In the genomic region with DNA sequence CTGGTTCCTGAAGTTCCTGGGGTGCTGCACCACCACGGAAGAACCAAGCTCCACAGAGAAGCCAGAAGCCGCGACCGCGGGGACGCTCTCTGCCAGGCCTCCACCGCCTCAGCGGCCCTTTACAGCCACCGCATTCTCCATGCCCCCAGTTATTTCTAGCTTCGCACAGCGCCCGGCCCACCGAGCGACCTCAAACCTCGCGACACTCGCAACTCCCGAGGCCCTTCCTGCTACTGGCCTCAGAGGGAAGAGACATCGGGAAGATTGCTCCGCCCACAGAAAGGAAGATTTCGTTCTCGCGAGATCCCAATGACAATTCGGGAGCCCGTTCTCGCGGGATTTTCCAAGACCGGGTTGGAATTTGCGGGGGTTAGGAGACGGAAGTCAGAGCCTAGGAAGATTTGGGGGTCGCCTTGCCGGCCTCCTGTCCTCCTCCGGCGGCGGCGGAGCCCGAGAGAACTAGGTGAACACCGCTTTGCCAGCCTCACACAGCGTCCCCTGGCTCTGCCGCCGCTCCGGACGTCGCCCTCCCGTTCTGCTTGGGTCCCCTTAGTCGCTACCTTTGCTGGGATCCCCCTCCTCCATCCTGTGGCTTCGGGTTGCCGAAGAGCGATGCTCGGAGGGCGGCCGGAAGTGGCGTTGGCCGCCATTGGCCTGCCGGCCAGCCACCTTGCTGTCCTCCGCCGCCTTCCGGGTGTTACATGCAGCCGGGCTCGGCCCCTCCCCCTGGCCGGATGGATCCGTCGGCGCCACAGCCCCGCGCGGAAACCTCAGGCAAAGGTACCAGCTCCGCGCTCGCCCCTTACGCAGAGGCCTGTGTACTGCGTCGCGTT, we compare ENCODE assay signal across 8 cellular contexts. TPM values are rescaled to one million over a fixed set of nuclear protein-coding genes. Genes with fewer than 3 reads are reported as not detected.
A peak's percentile ranks its signal among the peaks of the same experiment; 100 is the strongest.
DNase-seq lines count a peak whose midpoint lies in the region; ATAC-seq and TF ChIP-seq lines count a peak whose summit lies in the region.

A gene with protein sequence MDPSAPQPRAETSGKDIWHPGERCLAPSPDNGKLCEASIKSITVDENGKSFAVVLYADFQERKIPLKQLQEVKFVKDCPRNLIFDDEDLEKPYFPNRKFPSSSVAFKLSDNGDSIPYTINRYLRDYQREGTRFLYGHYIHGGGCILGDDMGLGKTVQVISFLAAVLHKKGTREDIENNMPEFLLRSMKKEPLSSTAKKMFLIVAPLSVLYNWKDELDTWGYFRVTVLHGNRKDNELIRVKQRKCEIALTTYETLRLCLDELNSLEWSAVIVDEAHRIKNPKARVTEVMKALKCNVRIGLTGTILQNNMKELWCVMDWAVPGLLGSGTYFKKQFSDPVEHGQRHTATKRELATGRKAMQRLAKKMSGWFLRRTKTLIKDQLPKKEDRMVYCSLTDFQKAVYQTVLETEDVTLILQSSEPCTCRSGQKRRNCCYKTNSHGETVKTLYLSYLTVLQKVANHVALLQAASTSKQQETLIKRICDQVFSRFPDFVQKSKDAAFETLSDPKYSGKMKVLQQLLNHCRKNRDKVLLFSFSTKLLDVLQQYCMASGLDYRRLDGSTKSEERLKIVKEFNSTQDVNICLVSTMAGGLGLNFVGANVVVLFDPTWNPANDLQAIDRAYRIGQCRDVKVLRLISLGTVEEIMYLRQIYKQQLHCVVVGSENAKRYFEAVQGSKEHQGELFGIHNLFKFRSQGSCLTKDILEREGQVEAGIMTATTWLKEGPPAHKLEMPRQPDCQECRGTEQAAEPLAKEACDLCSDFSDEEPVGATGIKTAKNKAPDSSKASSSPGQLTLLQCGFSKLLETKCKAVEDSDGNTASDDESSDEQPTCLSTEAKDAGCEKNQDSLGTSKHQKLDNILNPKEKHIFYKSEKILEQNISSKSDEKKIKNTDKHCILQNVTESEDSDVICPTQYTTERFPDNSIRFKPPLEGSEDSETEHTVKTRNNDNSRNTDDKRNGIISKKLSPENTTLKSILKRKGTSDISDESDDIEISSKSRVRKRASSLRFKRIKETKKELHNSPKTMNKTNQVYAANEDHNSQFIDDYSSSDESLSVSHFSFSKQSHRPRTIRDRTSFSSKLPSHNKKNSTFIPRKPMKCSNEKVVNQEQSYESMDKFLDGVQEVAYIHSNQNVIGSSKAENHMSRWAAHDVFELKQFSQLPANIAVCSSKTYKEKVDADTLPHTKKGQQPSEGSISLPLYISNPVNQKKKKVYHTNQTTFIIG (N-terminal part only) (plus strand): TSS at position 387 of the 833 bp plus-strand sequence. CDS start 348 bp downstream, at position 735.

- no peak within 1 kb of the TSS for H3K4me3 Mint-ChIP-seq in T-helper 17 cell

- peaks cover 21% of the 10 kb centered on the region for H3K4me1 Mint-ChIP-seq in T-helper 17 cell

- peak in 3 of 9 donors; percentile 9 to 30 (median 27) for TF ChIP-seq CTCF in heart right ventricle (IDR thresholded peaks at IDR 0.05)
- peak in 1 of 3 experiments; percentile 13 for TF ChIP-seq CTCF in vagina (IDR thresholded peaks at IDR 0.05)

- H3K4me3 ChIP-seq in heart right ventricle (peak within 1 kb of the TSS in 1 of 10 donors; percentile 93), vagina (no peak within 1 kb of the TSS)

- 0% methylated on average over 74 of the region's 74 CpGs for WGBS in heart right ventricle, 2 donors

- intact Hi-C loops in heart right ventricle (cut with DNase I) (loop anchor here in 6 of 10 donors (5.0 to 10.0 kb wide), 5 partner anchors 361 to 558 kb away; a partner anchor contains a TSS), vagina (cut with DNase I) (loop anchor here (5.0 kb wide), 1 partner anchor 368 kb away; no protein-coding TSS in a partner anchor)

- peak; percentile 91 for ATAC-seq in GM18511 (IDR thresholded peaks at IDR 0.05; ENCODE audit: unreplicated experiment)
- peak; percentile 88 for ATAC-seq in HG02970 (IDR thresholded peaks at IDR 0.05; ENCODE audit: low FRiP score, unreplicated experiment)
- ATAC-seq in T-helper 17 cell, result peak; percentile 87
- ATAC-seq in heart right ventricle, result peak; percentile 96 to 98 (median 98)

- peak in 1 of 2 donors; percentile 57 for TF ChIP-seq POLR2A in vagina (IDR thresholded peaks at IDR 0.05)

- H3K27me3 ChIP-seq in heart right ventricle (no peaks in the 10 kb centered on the region), vagina (no peaks in the 10 kb centered on the region)

- H3K4me1 ChIP-seq in heart right ventricle (peaks cover 0 to 27% (median 20%) of the 10 kb centered on the region in 9 donors), vagina (peaks cover 26% of the 10 kb centered on the region)

- peak within 1 kb of the TSS in 5 of 10 donors; percentile 99 to 100 (median 100) for H3K27ac ChIP-seq in heart right ventricle
- no peak within 1 kb of the TSS for H3K27ac ChIP-seq in vagina

- DNase-seq in NCI-H187 treated with DMSO at 0.1 percent for 48 hours (lab: John Stamatoyannopoulos, UW) (peak; percentile 28), T-helper 17 cell (peak; percentile 84 to 88 (median 87)), amniotic stem cell (lab: John Stamatoyannopoulos, UW) (peak; percentile 98), heart right ventricle (peak; percentile 92 to 98), putamen (ENCODE audit: low spot score) (peak; percentile 94), vagina (ENCODE audit: extremely low spot score in 2 of 2) (peak in 1 of 2 donors; percentile 93)

- H3K9me3 ChIP-seq in T-helper 17 cell (ENCODE audit: control insufficient read depth, low read length, poor library complexity, severe bottlenecking) (no peaks in the 10 kb centered on the region), heart right ventricle (no peaks in the 10 kb centered on the region), vagina (no peaks in the 10 kb centered on the region)

- H3K27ac Mint-ChIP-seq in T-helper 17 cell, result no peak within 1 kb of the TSS

- H3K36me3 ChIP-seq in heart right ventricle (peaks cover 0 to 22% (median 0%) of the 10 kb centered on the region in 9 donors), vagina (peaks cover 0 to 2% of the 10 kb centered on the region in 2 donors)

- H3K27me3 Mint-ChIP-seq in T-helper 17 cell, result no peaks in the 10 kb centered on the region

- peaks cover 4% of the 10 kb centered on the region for H3K36me3 Mint-ChIP-seq in T-helper 17 cell (ENCODE audit: low read depth)

RNA-seq across cellular contexts. Expression of the gene that starts here (rescaled TPM):
- total RNA-seq in T-helper 17 cell (10 to 100 TPM; 38.8 to 39.4 TPM), heart right ventricle (10 to 100 TPM; 21.6 to 37.5 (median 28.4) TPM), vagina (59.2 TPM)
- polyA plus RNA-seq in heart right ventricle, result 1 to 10 TPM; 4.6 to 5.5 TPM
